Comparison of ENCODE assay signal across 8 cellular contexts in the genomic region with DNA sequence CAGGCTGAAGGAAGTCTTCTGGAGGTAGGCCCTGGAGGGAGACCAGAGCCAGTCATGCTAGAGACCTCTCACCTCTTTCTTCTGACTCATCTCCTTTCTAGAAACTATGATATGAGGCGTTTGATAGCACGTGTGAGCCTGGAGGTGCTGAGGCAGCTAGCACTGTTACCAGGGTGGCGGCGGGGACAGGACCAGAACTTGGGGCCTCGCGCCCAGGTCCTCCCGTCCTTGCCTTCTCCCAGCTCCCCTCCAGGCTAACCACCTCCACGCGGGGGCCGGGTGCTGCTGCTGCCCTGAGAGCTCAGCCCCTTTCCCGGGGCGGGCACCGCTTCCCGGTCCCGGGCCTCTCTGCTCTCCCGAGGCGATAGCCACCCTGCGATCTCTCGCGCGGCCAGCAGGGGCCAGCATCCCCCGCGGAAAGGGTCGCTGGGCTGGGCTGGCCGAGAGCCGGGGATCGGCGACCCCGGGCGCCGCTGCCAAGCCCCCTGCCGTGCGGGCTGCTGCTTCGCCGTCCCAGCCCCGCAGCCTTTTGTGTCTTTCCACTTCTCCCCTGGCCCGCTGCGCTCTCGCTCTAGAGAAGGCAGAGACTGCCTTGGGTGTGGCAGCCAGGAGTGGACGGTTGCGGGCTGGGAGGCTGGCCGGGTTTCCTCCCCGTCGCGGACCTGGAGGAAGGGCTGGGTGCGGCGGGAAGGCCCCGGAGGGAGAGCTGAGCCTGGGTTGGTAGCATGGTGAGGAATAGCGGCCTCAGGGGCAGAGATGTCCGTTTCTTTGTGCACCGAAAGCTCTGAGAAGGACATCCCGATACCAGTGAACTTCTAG. TPM values are rescaled to one million over a fixed set of nuclear protein-coding genes. Genes with fewer than 3 reads are reported as not detected.
A peak's percentile ranks its signal among the peaks of the same experiment; 100 is the strongest.
DNase-seq lines count a peak whose midpoint lies in the region; ATAC-seq and TF ChIP-seq lines count a peak whose summit lies in the region.

No MANE protein-coding gene starts in this region.

- H4K5ac ChIP-seq in IMR-90 (ENCODE audit: low read depth, low read length): peak overlapping the region; percentile 95

- POLR2A ChIA-PET in IMR-90 (lab: Charles Lee; ENCODE audit: unreplicated experiment): interaction anchor here (0.9 kb wide), 1 partner anchor 120 kb away, joined by 14 read pairs; no protein-coding TSS in a partner anchor

- no peaks in the 10 kb centered on the region for H3K36me3 Mint-ChIP-seq in activated naive CD4-positive, alpha-beta T cell treated with anti-CD3 and anti-CD28 coated beads for 36 hours (ENCODE audit: low read depth)

- H3K27me3 ChIP-seq in IMR-90 (ENCODE audit: control insufficient read depth, insufficient read depth, low read length): no peaks in the 10 kb centered on the region
- no peaks in the 10 kb centered on the region for H3K27me3 ChIP-seq in SJSA1 (replicated peaks)
- H3K27me3 ChIP-seq in gastroesophageal sphincter: no peaks in the 10 kb centered on the region
- H3K27me3 ChIP-seq in neutrophil: peaks cover 22% of the 10 kb centered on the region

- H3K27me3 Mint-ChIP-seq in activated naive CD4-positive, alpha-beta T cell treated with anti-CD3 and anti-CD28 coated beads for 36 hours (ENCODE audit: low read depth): peaks cover 8% of the 10 kb centered on the region

- ATAC-seq in GM21576 (IDR thresholded peaks at IDR 0.05; ENCODE audit: unreplicated experiment) (peak; percentile 89), IMR-90 (ENCODE audit: low read depth) (peak; percentile 98), gastroesophageal sphincter (peak; percentile 86)

- dilution Hi-C loops in IMR-90 (cut with HindIII; ENCODE audit: low sequenced_read_pairs, unreplicated experiment): no loop called here

- H3K4ac ChIP-seq in IMR-90 (ENCODE audit: low read depth, low read length): peak overlapping the region; percentile 96

- peak overlapping the region; percentile 15 for H3K4me3 Mint-ChIP-seq in activated naive CD4-positive, alpha-beta T cell treated with anti-CD3 and anti-CD28 coated beads for 36 hours

- peak overlapping the region; percentile 68 for H3K18ac ChIP-seq in IMR-90 (ENCODE audit: low read depth, low read length)

- H3K14ac ChIP-seq in IMR-90 (replicated peaks; ENCODE audit: low read depth, low read length): peak overlapping the region; percentile 89

- H3K36me3 ChIP-seq in IMR-90 (ENCODE audit: control insufficient read depth, insufficient read depth, low read length): no peaks in the 10 kb centered on the region
- H3K36me3 ChIP-seq in SJSA1: no peaks in the 10 kb centered on the region
- no peaks in the 10 kb centered on the region for H3K36me3 ChIP-seq in gastroesophageal sphincter
- H3K36me3 ChIP-seq in neutrophil: no peaks in the 10 kb centered on the region

- DNase-seq in EH (ENCODE audit: low read depth) (peak; percentile 73), IMR-90 (peak; percentile 78), SJSA1 (ENCODE audit: low read depth in 1 of 2, low spot score in 2 of 2) (peak; percentile 84 to 91), superior temporal gyrus (ENCODE audit: extremely low spot score) (peak; percentile 71)
- peak; percentile 67 for DNase-seq in activated naive CD4-positive, alpha-beta T cell treated with anti-CD3 and anti-CD28 coated beads for 36 hours

- H2BK120ac ChIP-seq in IMR-90 (ENCODE audit: low read depth, low read length): peak overlapping the region; percentile 99

- peak overlapping the region; percentile 95 for H2BK5ac ChIP-seq in IMR-90 (ENCODE audit: low read depth, low read length, poor library complexity, severe bottlenecking)

- H3K4me1 ChIP-seq in IMR-90 (ENCODE audit: control insufficient read depth, insufficient read depth, low read length) (peaks cover 9% of the 10 kb centered on the region; the same call in 1 of the 2 replicates), SJSA1 (replicated peaks) (peaks cover 14% of the 10 kb centered on the region), gastroesophageal sphincter (peaks cover 0 to 37% (median 15%) of the 10 kb centered on the region in 3 donors), neutrophil (ENCODE audit: control insufficient read depth in 1 of 2, insufficient read depth in 1 of 2, low read depth in 1 of 2, low read length in 1 of 2) (peaks cover 9 to 10% of the 10 kb centered on the region in 2 experiments)

- H4K91ac ChIP-seq in IMR-90 (ENCODE audit: insufficient read depth, low read depth, low read length): peak overlapping the region; percentile 99

- H3K56ac ChIP-seq in IMR-90 (ENCODE audit: extremely low read depth, insufficient read depth, low read length): peak overlapping the region; percentile 68; the same call in 1 of the 2 replicates

- peak overlapping the region; percentile 60 for H3K23ac ChIP-seq in IMR-90 (ENCODE audit: low read depth, low read length)

- peak overlapping the region; percentile 92 to 96 for H4K8ac ChIP-seq in IMR-90 (ENCODE audit: low read depth in 2 of 2, low read length in 2 of 2)

- H3K9me3 ChIP-seq in IMR-90 (ENCODE audit: control insufficient read depth, insufficient read depth, low read length): no peaks in the 10 kb centered on the region
- no peaks in the 10 kb centered on the region for H3K9me3 ChIP-seq in SJSA1 (replicated peaks)
- H3K9me3 ChIP-seq in gastroesophageal sphincter: no peaks in the 10 kb centered on the region
- H3K9me3 ChIP-seq in neutrophil: no peaks in the 10 kb centered on the region

- H4K20me1 ChIP-seq in IMR-90 (ENCODE audit: insufficient read depth, low read length): no peaks in the 10 kb centered on the region

- H2AK5ac ChIP-seq in IMR-90 (ENCODE audit: low read depth, low read length): no peak overlapping the region; the same call in 1 of the 2 replicates

- WGBS in IMR-90 (ENCODE audit: extremely low coverage in 2 of 2, insufficient read length in 1 of 2), 2 experiments: 6% methylated on average over 30 of the region's 52 CpGs; no CpG with 5 or more reads in 1 of the 2 experiments
- WGBS in gastroesophageal sphincter (ENCODE audit: low coverage in 1 of 2), 2 donors: 2% methylated on average over 10 of the region's 52 CpGs; no CpG with 5 or more reads in 1 of the 2 donors

- intact Hi-C loops in IMR-90 (cut with micrococcal nuclease): loop anchor here (1.0 to 5.0 kb wide), 7 partner anchors 120 to 1030 kb away; a partner anchor contains a TSS
- intact Hi-C loops in activated naive CD4-positive, alpha-beta T cell treated with anti-CD3 and anti-CD28 coated beads for 36 hours (cut with micrococcal nuclease): loop anchor here (1.0 to 5.0 kb wide), 5 partner anchors 318 to 1088 kb away; a partner anchor contains a TSS

- TF ChIP-seq EP300 in gastroesophageal sphincter (IDR thresholded peaks at IDR 0.05): no peak

- peak; percentile 97 for TF ChIP-seq RAD21 in IMR-90 (IDR thresholded peaks at IDR 0.05; ENCODE audit: low read length)

- TF ChIP-seq POLR2A in IMR-90 (IDR thresholded peaks at IDR 0.05; ENCODE audit: low read depth, low read length): peak; percentile 45; the same call in 1 of the 2 replicates
- TF ChIP-seq POLR2A in gastroesophageal sphincter (IDR thresholded peaks at IDR 0.05): no peak

- no peak overlapping the region for H3K27ac Mint-ChIP-seq in activated naive CD4-positive, alpha-beta T cell treated with anti-CD3 and anti-CD28 coated beads for 36 hours

- peak overlapping the region; percentile 99 for H2AFZ ChIP-seq in IMR-90 (replicated peaks; ENCODE audit: low read length, poor library complexity)

- H2BK20ac ChIP-seq in IMR-90 (ENCODE audit: low read depth, low read length): peak overlapping the region; percentile 89

- TF ChIP-seq CTCF in IMR-90 (conservative IDR thresholded peaks at IDR 0.05; ENCODE audit: low read depth, low read length): peak; percentile 93
- TF ChIP-seq CTCF in gastroesophageal sphincter (IDR thresholded peaks at IDR 0.05): peak; percentile 98 to 100 (median 99)
- peak; percentile 83 for TF ChIP-seq CTCF in neutrophil (IDR thresholded peaks at IDR 0.05)

- in situ Hi-C loops in IMR-90 (cut with MboI; ENCODE audit: low sequenced_read_pairs): loop anchor here (5.0 to 25.0 kb wide), 3 partner anchors 315 to 1030 kb away; no protein-coding TSS in a partner anchor

- peak overlapping the region; percentile 89 for H3K27ac ChIP-seq in IMR-90 (ENCODE audit: insufficient read depth, low read length)
- peak overlapping the region; percentile 83 for H3K27ac ChIP-seq in SJSA1
- H3K27ac ChIP-seq in gastroesophageal sphincter: peak overlapping the region; percentile 21 to 92 (median 90)
- H3K27ac ChIP-seq in neutrophil: no peak overlapping the region

- BruUV-seq in IMR-90 (replicated peaks; lab: Mats Ljungman, UMichigan): no TSS peak

- H3K4me3 ChIP-seq in IMR-90 (ENCODE audit: insufficient read depth, low read depth, low read length) (peak overlapping the region; percentile 77), SJSA1 (peak overlapping the region; percentile 52), gastroesophageal sphincter (peak overlapping the region; percentile 48 to 76), neutrophil (ENCODE audit: low read depth in 1 of 2, low read length in 1 of 2) (peak overlapping the region; percentile 48 to 63)

- peak overlapping the region; percentile 82 for H3K9ac ChIP-seq in IMR-90 (ENCODE audit: low read depth, low read length)

- H2BK15ac ChIP-seq in IMR-90 (ENCODE audit: low read depth, low read length): peak overlapping the region; percentile 40; the same call in 2 of the 3 replicates

- no peaks in the 10 kb centered on the region for H3K79me1 ChIP-seq in IMR-90 (ENCODE audit: low read depth in 1 of 2, low read length in 2 of 2)

- no peaks in the 10 kb centered on the region for H3K4me1 Mint-ChIP-seq in activated naive CD4-positive, alpha-beta T cell treated with anti-CD3 and anti-CD28 coated beads for 36 hours (ENCODE audit: low read depth)

- peak overlapping the region; percentile 94 for H2AK9ac ChIP-seq in IMR-90 (replicated peaks; ENCODE audit: low read depth, low read length, poor library complexity)

- CTCF ChIA-PET in IMR-90 (lab: Yijun Ruan, JAX): interaction anchor here (0.6 to 2.9 kb wide), 15 partner anchors 13 to 555 kb away, joined by 3 to 45 read pairs (median 3); a partner anchor contains a TSS
- CTCF ChIA-PET in activated naive CD4-positive, alpha-beta T cell treated with anti-CD3 and anti-CD28 coated beads for 36 hours (lab: Charles Lee): interaction anchor here (0.6 to 3.6 kb wide), 37 partner anchors 9 to 1087 kb away, joined by 3 to 75 read pairs (median 4); a partner anchor contains a TSS

- 0 out of 2 replicates have a peak, but pooled peaks cover 5% of the 10 kb centered on the region for H3K9me1 ChIP-seq in IMR-90 (ENCODE audit: insufficient read depth, low read length)

- H3K4me2 ChIP-seq in IMR-90 (ENCODE audit: low read depth, low read length): peak overlapping the region; percentile 66

- H3K9me3 Mint-ChIP-seq in activated naive CD4-positive, alpha-beta T cell treated with anti-CD3 and anti-CD28 coated beads for 36 hours: no peaks in the 10 kb centered on the region

TF ChIP-seq in IMR-90, 13 proteins besides CTCF, POLR2A, EP300 and RAD21 (continues in another document):
- peak; percentile 80 for TF ChIP-seq BHLHE40 (IDR thresholded peaks at IDR 0.05; ENCODE audit: low read depth, low read length)

RNA-seq across cellular contexts. Expression of a gene that starts 49.1 kb away (rescaled TPM):
- total RNA-seq in IMR-90 (2012; rRNA removed): 1.3 and 2.2 TPM in 2 replicates
- 1.2 and 1.8 TPM in 2 replicates for polyA plus RNA-seq in IMR-90 (2012; rRNA removed)
- polyA plus RNA-seq in IMR-90 (2012; cell fraction: cytosol; rRNA removed): 0.62 and 0.76 TPM in 2 replicates
- 0.34 and 2.2 TPM in 2 replicates for polyA plus RNA-seq in IMR-90 (2012; cell fraction: nucleus; rRNA removed; ENCODE audit: low replicate concordance)
- total RNA-seq in SJSA1 (2014; rRNA removed; shearing (Covaris generic)): 3.9 and 4.7 TPM in 2 replicates
- total RNA-seq in activated naive CD4-positive, alpha-beta T cell treated with anti-CD3 and anti-CD28 coated beads for 36 hours: under 1 TPM in 1 of 2 experiments, not detected in 1; 0.21 TPM
- 1 to 10 TPM in 3 of 4 donors, under 1 TPM in 1; 0.22 to 3.4 (median 2.0) TPM for total RNA-seq in gastroesophageal sphincter
